ENCODE assay signal across 16 cellular contexts in the genomic region with DNA sequence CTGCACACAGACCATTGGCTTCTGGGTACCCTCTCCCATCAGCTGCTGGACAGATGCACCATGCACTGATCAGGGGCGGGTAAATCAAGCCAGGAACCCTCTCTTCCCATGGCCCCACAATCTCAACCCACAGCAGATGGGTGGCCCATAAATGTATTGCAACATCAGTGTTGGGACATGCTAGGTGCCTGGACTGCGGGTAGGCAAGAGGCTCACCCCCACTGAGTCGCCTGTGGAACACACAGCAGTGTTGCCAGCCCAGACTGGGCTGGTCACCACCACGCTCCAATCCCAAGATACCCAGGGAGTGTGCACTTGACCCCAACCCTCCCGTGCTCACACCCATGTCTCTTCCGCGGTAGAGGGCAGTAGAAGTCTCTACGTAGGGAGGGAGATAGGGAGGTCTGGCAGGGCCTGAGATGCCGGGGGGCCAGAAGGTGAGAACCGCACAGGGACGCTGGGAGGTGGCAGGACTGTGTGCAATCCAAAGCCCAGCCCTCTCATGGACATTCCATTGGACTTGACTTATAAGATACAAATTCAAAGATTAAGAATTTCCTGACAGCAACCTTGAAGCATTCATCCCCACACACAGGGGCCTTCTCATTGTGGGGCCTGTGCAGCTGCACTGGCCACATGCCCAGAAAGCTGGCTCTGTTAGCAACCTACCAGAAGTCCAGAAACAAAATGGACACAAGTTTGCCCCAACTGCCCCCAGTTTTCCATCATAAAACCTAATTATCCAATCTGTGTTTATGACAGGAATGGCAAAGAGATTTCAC.
A peak's percentile ranks its signal among the peaks of the same experiment; 100 is the strongest.
DNase-seq lines count a peak whose midpoint lies in the region; ATAC-seq, FAIRE-seq and TF ChIP-seq lines count a peak whose summit lies in the region.
"Had no signal": no experiment of that assay in that cellular context is flagged by ENCODE, and none has a peak within 500 bp of the region (broad histone marks: within the 10 kb centered on the region; RNA-seq: fewer than 3 reads in every experiment).

No MANE protein-coding gene starts in this region.

- H4K8ac ChIP-seq in neuronal stem cell (ENCODE audit: low read depth, low read length) = no peak overlapping the region

- no peak for TF ChIP-seq RAD21 in SK-N-SH (IDR thresholded peaks at IDR 0.05; ENCODE audit: low read length)

- H4K91ac ChIP-seq in neuronal stem cell (ENCODE audit: low read depth, low read length, poor library complexity) = no peak overlapping the region

- no peak overlapping the region for H2BK120ac ChIP-seq in neuronal stem cell (ENCODE audit: low read depth, low read length)

- no peaks in the 10 kb centered on the region for H3K9me2 ChIP-seq in SK-N-SH

- TF ChIP-seq CTCF in AG10803 (conservative IDR thresholded peaks at IDR 0.05; ENCODE audit: low read length) = no peak
- no peak for TF ChIP-seq CTCF in SK-N-SH (IDR thresholded peaks at IDR 0.05)
- TF ChIP-seq CTCF in kidney (IDR thresholded peaks at IDR 0.05; ENCODE audit: borderline replicate concordance, extremely low read depth, insufficient read depth) = no peak

- H3K4me2 ChIP-seq in SK-N-SH = no peak overlapping the region
- no peak overlapping the region for H3K4me2 ChIP-seq in neuronal stem cell (ENCODE audit: insufficient read depth, low read length, poor library complexity, severe bottlenecking)

- H3K4ac ChIP-seq in neuronal stem cell (ENCODE audit: low read length) = no peak overlapping the region

- H3K4me3 ChIP-seq in AG10803 (ENCODE audit: low read length) = no peak overlapping the region
- no peak overlapping the region for H3K4me3 ChIP-seq in SK-N-SH (ENCODE audit: low read depth in 2 of 2, low read length in 1 of 2)
- H3K4me3 ChIP-seq in neuronal stem cell (ENCODE audit: low read length in 2 of 2) = no peak overlapping the region
- no peak overlapping the region for H3K4me3 ChIP-seq in kidney (ENCODE audit: low read length in 2 of 2)
- H3K4me3 ChIP-seq: left lung had no signal

- H3K79me2 ChIP-seq in SK-N-SH (ENCODE audit: insufficient read depth) = no peaks in the 10 kb centered on the region

- intact Hi-C loops in kidney (cut with DNase I) = loop anchor here (10.0 kb wide), 2 partner anchors 51 to 281 kb away; a partner anchor contains a TSS

- H3K27me3 ChIP-seq in SK-N-SH (ENCODE audit: insufficient read depth) (no peaks in the 10 kb centered on the region), neuronal stem cell (ENCODE audit: control insufficient read depth in 3 of 3, insufficient read depth in 3 of 3, low read depth in 1 of 3, low read length in 3 of 3) (no peaks in the 10 kb centered on the region)
- H3K27me3 ChIP-seq: left lung had no signal

- peaks cover 19 to 24% of the 10 kb centered on the region in 2 experiments for H3K36me3 ChIP-seq in SK-N-SH (replicated peaks in 1 of 2; ENCODE audit: control insufficient read depth in 1 of 2, insufficient read depth in 2 of 2, low read length in 1 of 2)
- peaks cover 0 to under 1% of the 10 kb centered on the region in 2 donors for H3K36me3 ChIP-seq in neuronal stem cell (replicated peaks in 1 of 2; ENCODE audit: control insufficient read depth in 2 of 2, insufficient read depth in 2 of 2, low read length in 2 of 2)
- peaks cover 6 to 13% of the 10 kb centered on the region in 2 donors for H3K36me3 ChIP-seq in kidney (ENCODE audit: control insufficient read depth in 1 of 2, insufficient read depth in 2 of 2, low read length in 2 of 2)

- H3K18ac ChIP-seq in neuronal stem cell (ENCODE audit: low read length) = no peak overlapping the region

- peak; percentile 18 for ATAC-seq in esophagus mucosa
- ATAC-seq in GM21619 (IDR thresholded peaks at IDR 0.05; ENCODE audit: unreplicated experiment) = no peak
- ATAC-seq in GM21367 (IDR thresholded peaks at IDR 0.05; ENCODE audit: unreplicated experiment) = no peak
- ATAC-seq: left lung had no signal

- POLR2A ChIA-PET in SK-N-SH (lab: Yijun Ruan, JAX) = no interaction called here

- no peak overlapping the region for H2AFZ ChIP-seq in SK-N-SH (ENCODE audit: low read depth)
- no peak overlapping the region for H2AFZ ChIP-seq in neuronal stem cell (ENCODE audit: low read length)

- WGBS in SK-N-SH (ENCODE audit: low lambda C conversion rate) = 96% methylated on average over 8 of the region's 11 CpGs
- no CpG with 5 or more reads among the region's 11 CpGs for WGBS in neuronal stem cell (ENCODE audit: extremely low coverage in 2 of 2, insufficient read length in 2 of 2, insufficient replicate concordance in 1 of 2), 2 donors

- H3F3A ChIP-seq in SK-N-SH (replicated peaks; ENCODE audit: insufficient read depth) = no peaks in the 10 kb centered on the region

- H3K23ac ChIP-seq in neuronal stem cell (ENCODE audit: low read depth, low read length, poor library complexity) = no peak overlapping the region

- no peak overlapping the region for H2AK5ac ChIP-seq in neuronal stem cell (ENCODE audit: low read depth, low read length)

- peak; percentile 25 for DNase-seq in AG10803 (ENCODE audit: low read depth)
- DNase-seq in SK-N-SH = peak; percentile 20
- DNase-seq in neuronal stem cell (ENCODE audit: low spot score) = no peak
- no peak for DNase-seq in kidney
- no peak for DNase-seq in COLO829 (ENCODE audit: low spot score)
- DNase-seq: activated CD8-positive, alpha-beta memory T cell treated with anti-CD3 and anti-CD28 coated beads for 24 hours; activated effector memory CD4-positive, alpha-beta T cell treated with Interleukin-2 at 50 U/mL for 16 hours; Karpas-422; left lung; NCI-H187; NCI-H510A treated with DMSO at 0.1 percent for 48 hours; stimulated activated naive CD4-positive, alpha-beta T cell treated with Interleukin-2 at 50 U/mL for 16 hours had no signal

- H3K27ac ChIP-seq in SK-N-SH (ENCODE audit: low read depth in 2 of 2, low read length in 1 of 2) (peak overlapping the region in 1 of 2 experiments; percentile 56; a peak in 2 of 4 replicates), neuronal stem cell (replicated peaks; ENCODE audit: low read length) (no peak overlapping the region), kidney (ENCODE audit: low read depth in 2 of 2, low read length in 2 of 2) (no peak overlapping the region)
- H3K27ac ChIP-seq: left lung, VCaP had no signal

- FAIRE-seq in kidney (lab: Jason Lieb, UNC) = no peak

- H3K9me3 ChIP-seq in SK-N-SH = no peaks in the 10 kb centered on the region
- H3K9me3 ChIP-seq in neuronal stem cell (replicated peaks in 1 of 2; ENCODE audit: control insufficient read depth in 2 of 2, insufficient read depth in 1 of 2, low read depth in 1 of 2, low read length in 2 of 2) = peaks cover 0 to 2% of the 10 kb centered on the region in 2 donors
- no peaks in the 10 kb centered on the region for H3K9me3 ChIP-seq in kidney (ENCODE audit: control insufficient read depth in 1 of 2, low read length in 2 of 2)
- H3K9me3 ChIP-seq: left lung had no signal

- H3K14ac ChIP-seq in neuronal stem cell (ENCODE audit: low read length) = no peak overlapping the region

- no peak overlapping the region for H2BK15ac ChIP-seq in neuronal stem cell (ENCODE audit: low read length)

- peaks cover 0 to 11% of the 10 kb centered on the region in 2 experiments; a peak in 2 of 4 replicates for H3K4me1 ChIP-seq in SK-N-SH (ENCODE audit: control insufficient read depth in 1 of 2, insufficient read depth in 2 of 2, low read depth in 1 of 2, low read length in 1 of 2)
- peaks cover 0 to 16% of the 10 kb centered on the region in 2 donors for H3K4me1 ChIP-seq in neuronal stem cell (ENCODE audit: control insufficient read depth in 2 of 2, insufficient read depth in 1 of 2, low read depth in 1 of 2, low read length in 2 of 2)
- H3K4me1 ChIP-seq in kidney (ENCODE audit: control insufficient read depth in 1 of 2, insufficient read depth in 1 of 2, low read depth in 1 of 2, low read length in 2 of 2) = peaks cover 0 to 3% of the 10 kb centered on the region in 2 donors
- H3K4me1 ChIP-seq: left lung had no signal

- TF ChIP-seq EP300 in SK-N-SH (IDR thresholded peaks at IDR 0.05; ENCODE audit: borderline replicate concordance in 1 of 2, low read depth in 1 of 2, low read length in 1 of 2) = no peak; a peak in 1 of 4 replicates

- H2BK5ac ChIP-seq in neuronal stem cell (ENCODE audit: low read length) = no peak overlapping the region

- H3K9ac ChIP-seq in SK-N-SH = no peak overlapping the region
- H3K9ac ChIP-seq in neuronal stem cell (ENCODE audit: low read depth, low read length, poor library complexity) = peak overlapping the region; percentile 61
- H3K9ac ChIP-seq in kidney (ENCODE audit: low read length in 2 of 2) = no peak overlapping the region

- no peak overlapping the region for H2BK12ac ChIP-seq in neuronal stem cell (ENCODE audit: low read length)

- H3K79me1 ChIP-seq in neuronal stem cell (ENCODE audit: low read depth, low read length) = no peaks in the 10 kb centered on the region

- CTCF ChIA-PET in SK-N-SH (lab: Yijun Ruan, JAX) = interaction anchor here (1.2 to 10.3 kb wide), 2 partner anchors 7 to 19 kb away, joined by 3 to 102 read pairs; no protein-coding TSS in a partner anchor

- no peaks in the 10 kb centered on the region for H4K20me1 ChIP-seq in SK-N-SH (ENCODE audit: insufficient read depth)

TF ChIP-seq in SK-N-SH, 30 proteins besides CTCF, POLR2A, EP300 and RAD21 (continues in another document):
- no peak for TF ChIP-seq TEAD4 (IDR thresholded peaks at IDR 0.05; ENCODE audit: borderline replicate concordance, insufficient read depth)
- no peak for TF ChIP-seq RFX5 (IDR thresholded peaks at IDR 0.05; ENCODE audit: low read length)
- TF ChIP-seq CHD2 (IDR thresholded peaks at IDR 0.05; ENCODE audit: low read length, partially characterized antibody) = no peak
- no peak for TF ChIP-seq SIN3A (IDR thresholded peaks at IDR 0.05; ENCODE audit: borderline replicate concordance, low read depth, low read length)
- TF ChIP-seq MXI1 (IDR thresholded peaks at IDR 0.05; ENCODE audit: low read depth, low read length) = 0 out of 2 replicates have a peak, but pooled peaks have one; percentile 18
- TF ChIP-seq EZH2phosphoT487 (IDR thresholded peaks at IDR 0.05; ENCODE audit: borderline replicate concordance, low read depth) = no peak
- TF ChIP-seq GATA2 (CRISPR knock-in tag; IDR thresholded peaks at IDR 0.05) = no peak
- TF ChIP-seq TAF1 (IDR thresholded peaks at IDR 0.05; ENCODE audit: borderline replicate concordance, low read depth, low read length) = no peak
- peak; percentile 31; the same call in 1 of the 2 replicates for TF ChIP-seq NFIC (IDR thresholded peaks at IDR 0.05; ENCODE audit: borderline replicate concordance)
- TF ChIP-seq, protein P1, sequence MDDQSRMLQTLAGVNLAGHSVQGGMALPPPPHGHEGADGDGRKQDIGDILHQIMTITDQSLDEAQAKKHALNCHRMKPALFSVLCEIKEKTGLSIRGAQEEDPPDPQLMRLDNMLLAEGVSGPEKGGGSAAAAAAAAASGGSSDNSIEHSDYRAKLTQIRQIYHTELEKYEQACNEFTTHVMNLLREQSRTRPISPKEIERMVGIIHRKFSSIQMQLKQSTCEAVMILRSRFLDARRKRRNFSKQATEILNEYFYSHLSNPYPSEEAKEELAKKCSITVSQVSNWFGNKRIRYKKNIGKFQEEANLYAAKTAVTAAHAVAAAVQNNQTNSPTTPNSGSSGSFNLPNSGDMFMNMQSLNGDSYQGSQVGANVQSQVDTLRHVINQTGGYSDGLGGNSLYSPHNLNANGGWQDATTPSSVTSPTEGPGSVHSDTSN (IDR thresholded peaks at IDR 0.05) = no peak

Comparison
In these comparisons a context has a peak if more than half of its experiments do, and no peak if none do; other contexts are left out.
1. DNase-seq: peak in AG10803 (single experiment) and SK-N-SH (single experiment); none in neuronal stem cell (single experiment), kidney (single experiment) and COLO829 (single experiment).